Comparison of ENCODE assay signal across 9 cellular contexts in the genomic region with DNA sequence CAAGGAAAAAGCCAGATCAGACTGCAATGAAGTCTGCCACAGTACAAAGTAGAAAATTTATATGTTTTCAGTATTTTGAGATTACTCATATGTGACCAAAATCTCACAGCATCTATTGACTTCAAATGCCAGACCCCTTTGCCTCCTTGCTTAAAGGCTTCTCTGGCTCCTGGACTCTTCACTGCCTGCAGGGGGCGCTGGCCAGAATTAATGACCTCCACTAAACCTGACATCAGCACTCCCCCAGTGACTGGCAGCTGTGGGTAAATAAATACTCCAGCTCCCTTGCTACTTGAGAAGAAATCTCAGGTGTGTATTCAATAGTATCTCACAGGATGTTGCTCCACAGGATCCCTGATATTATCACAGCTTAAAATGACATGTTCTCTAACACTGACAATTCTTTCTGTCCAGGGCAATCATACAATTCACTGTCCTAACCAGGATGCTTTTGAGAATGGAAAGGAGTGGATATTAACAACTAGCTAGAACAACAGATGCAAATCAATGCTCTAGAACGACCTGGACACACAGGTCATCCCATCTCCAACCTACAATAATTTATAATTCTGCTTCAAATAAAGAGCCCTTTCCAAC. TPM values are rescaled to one million over a fixed set of nuclear protein-coding genes. Genes with fewer than 3 reads are reported as not detected.
A peak's percentile ranks its signal among the peaks of the same experiment; 100 is the strongest.
DNase-seq lines count a peak whose midpoint lies in the region; ATAC-seq and TF ChIP-seq lines count a peak whose summit lies in the region.
"Had no signal": no experiment of that assay in that cellular context is flagged by ENCODE, and none has a peak within 500 bp of the region (broad histone marks: within the 10 kb centered on the region; RNA-seq: fewer than 3 reads in every experiment).

No MANE protein-coding gene starts in this region.

- no peak overlapping the region for H2AFZ ChIP-seq in MM.1S (ENCODE audit: low read length)
- no peak overlapping the region for H2AFZ ChIP-seq in SK-N-SH (ENCODE audit: low read depth)

- H3K9ac ChIP-seq in MM.1S (ENCODE audit: low read length) (no peak overlapping the region), SK-N-SH (no peak overlapping the region)

- no peak for TF ChIP-seq EP300 in SK-N-SH (IDR thresholded peaks at IDR 0.05; ENCODE audit: borderline replicate concordance in 1 of 2, low read depth in 1 of 2, low read length in 1 of 2)

- no peaks in the 10 kb centered on the region for H4K20me1 ChIP-seq in DOHH2 (ENCODE audit: control insufficient read depth, insufficient read depth, low read depth, low read length)
- H4K20me1 ChIP-seq in MM.1S (ENCODE audit: insufficient read depth, low read length): no peaks in the 10 kb centered on the region
- no peaks in the 10 kb centered on the region for H4K20me1 ChIP-seq in SK-N-SH (ENCODE audit: insufficient read depth)

- H3K79me2 ChIP-seq in DOHH2 (ENCODE audit: control insufficient read depth, low read length) (peaks cover 28% of the 10 kb centered on the region), MM.1S (ENCODE audit: low read length) (peaks cover 39% of the 10 kb centered on the region), SK-N-SH (ENCODE audit: insufficient read depth) (peaks cover 34% of the 10 kb centered on the region)

- no peak for ATAC-seq in HG02759 (IDR thresholded peaks at IDR 0.05; ENCODE audit: unreplicated experiment)

- H3K9me3 Mint-ChIP-seq in activated naive CD4-positive, alpha-beta T cell treated with anti-CD3 and anti-CD28 coated beads, Interleukin-2, amount 50 U/mL, for 24 hours: no peaks in the 10 kb centered on the region

- H3K9me3 ChIP-seq in DOHH2 (ENCODE audit: control insufficient read depth, insufficient read depth, low read length): no peaks in the 10 kb centered on the region
- no peaks in the 10 kb centered on the region for H3K9me3 ChIP-seq in MM.1S (replicated peaks; ENCODE audit: insufficient read depth, low read length)
- H3K9me3 ChIP-seq in SK-N-SH: no peaks in the 10 kb centered on the region

- H3K9me2 ChIP-seq in DOHH2 (replicated peaks; ENCODE audit: control insufficient read depth, low read length): no peaks in the 10 kb centered on the region
- no peaks in the 10 kb centered on the region for H3K9me2 ChIP-seq in MM.1S (replicated peaks; ENCODE audit: insufficient read depth, low read length)
- no peaks in the 10 kb centered on the region for H3K9me2 ChIP-seq in SK-N-SH

- no peak overlapping the region for H3K4me2 ChIP-seq in DOHH2 (ENCODE audit: low read length)
- H3K4me2 ChIP-seq in MM.1S (ENCODE audit: low read depth, low read length): no peak overlapping the region
- H3K4me2 ChIP-seq in SK-N-SH: no peak overlapping the region

- CTCF ChIA-PET in SK-N-SH (lab: Yijun Ruan, JAX): interaction anchor here (0.6 to 3.7 kb wide), 24 partner anchors 8 to 247 kb away, joined by 3 to 35 read pairs (median 4); partner anchors contain the start of genes CNTD1, COA3 and WNK4

- H3K4me1 ChIP-seq in DOHH2 (ENCODE audit: control insufficient read depth, low read length) (peaks cover 16% of the 10 kb centered on the region), MM.1S (ENCODE audit: low read length) (0 out of 2 replicates have a peak, but pooled peaks cover 4% of the 10 kb centered on the region), SK-N-SH (ENCODE audit: control insufficient read depth in 1 of 2, insufficient read depth in 2 of 2, low read depth in 1 of 2, low read length in 1 of 2) (peaks cover 7 to 11% of the 10 kb centered on the region in 2 experiments)

- peaks cover 17% of the 10 kb centered on the region for H3K36me3 Mint-ChIP-seq in activated naive CD4-positive, alpha-beta T cell treated with anti-CD3 and anti-CD28 coated beads, Interleukin-2, amount 50 U/mL, for 24 hours

- POLR2A ChIA-PET in SK-N-SH (lab: Yijun Ruan, JAX): interaction anchor here (1.0 kb wide), 1 partner anchor 10 kb away, joined by 3 read pairs; no protein-coding TSS in a partner anchor

- H3K4me3 ChIP-seq in DOHH2 (ENCODE audit: low read length): no peak overlapping the region
- no peak overlapping the region for H3K4me3 ChIP-seq in MM.1S (ENCODE audit: low read length)
- H3K4me3 ChIP-seq in SK-N-SH (ENCODE audit: low read depth in 2 of 2, low read length in 1 of 2): peak overlapping the region in 1 of 2 experiments; percentile 27; a peak in 1 of 4 replicates
- H3K4me3 ChIP-seq: SK-N-MC had no signal

- WGBS in SK-N-SH (ENCODE audit: low lambda C conversion rate): 0% methylated on average over 2 of the region's 2 CpGs

- H3K27me3 Mint-ChIP-seq in activated naive CD4-positive, alpha-beta T cell treated with anti-CD3 and anti-CD28 coated beads, Interleukin-2, amount 50 U/mL, for 24 hours: no peaks in the 10 kb centered on the region

- peak; percentile 92 for TF ChIP-seq CTCF in DOHH2 (IDR thresholded peaks at IDR 0.05; ENCODE audit: low read depth, low read length, poor library complexity, severe bottlenecking)
- TF ChIP-seq CTCF in MM.1S (IDR thresholded peaks at IDR 0.05; ENCODE audit: low read length): peak; percentile 81
- TF ChIP-seq CTCF in SK-N-SH (IDR thresholded peaks at IDR 0.05): peak; percentile 89

- peaks cover 3% of the 10 kb centered on the region for H3F3A ChIP-seq in DOHH2 (ENCODE audit: control insufficient read depth, insufficient read depth)
- H3F3A ChIP-seq in MM.1S (ENCODE audit: insufficient read depth, low read length): peaks cover 6% of the 10 kb centered on the region; the same call in 1 of the 2 replicates
- peaks cover 55% of the 10 kb centered on the region for H3F3A ChIP-seq in SK-N-SH (replicated peaks; ENCODE audit: insufficient read depth)

- H3K36me3 ChIP-seq in DOHH2 (ENCODE audit: control insufficient read depth, low read length) (peaks cover 62% of the 10 kb centered on the region), MM.1S (replicated peaks; ENCODE audit: insufficient read depth, low read length) (peaks cover 7% of the 10 kb centered on the region), SK-N-SH (replicated peaks in 1 of 2; ENCODE audit: control insufficient read depth in 1 of 2, insufficient read depth in 2 of 2, low read length in 1 of 2) (peaks cover 55 to 67% of the 10 kb centered on the region in 2 experiments)

- peaks cover 32% of the 10 kb centered on the region for H3K4me1 Mint-ChIP-seq in activated naive CD4-positive, alpha-beta T cell treated with anti-CD3 and anti-CD28 coated beads, Interleukin-2, amount 50 U/mL, for 24 hours

- peak overlapping the region; percentile 5 for H3K4me3 Mint-ChIP-seq in activated naive CD4-positive, alpha-beta T cell treated with anti-CD3 and anti-CD28 coated beads, Interleukin-2, amount 50 U/mL, for 24 hours

- DNase-seq in MM.1S (peak; percentile 76), SK-N-SH (peak; percentile 70), hepatic stellate cell (ENCODE audit: low spot score) (peak; percentile 27), superior temporal gyrus (ENCODE audit: extremely low spot score) (no peak)
- DNase-seq in stimulated activated CD4-positive, alpha-beta T cell treated with anti-CD3 and anti-CD28 coated beads, Interleukin-4, amount 100 ng/mL, for 4 hours: peak; percentile 50 to 59

- peak overlapping the region; percentile 65 for H3K27ac Mint-ChIP-seq in activated naive CD4-positive, alpha-beta T cell treated with anti-CD3 and anti-CD28 coated beads, Interleukin-2, amount 50 U/mL, for 24 hours

- H3K27me3 ChIP-seq in DOHH2 (ENCODE audit: control insufficient read depth, low read length) (no peaks in the 10 kb centered on the region), MM.1S (replicated peaks; ENCODE audit: insufficient read depth, low read length) (no peaks in the 10 kb centered on the region), SK-N-SH (ENCODE audit: insufficient read depth) (no peaks in the 10 kb centered on the region)

- H3K27ac ChIP-seq in DOHH2 (ENCODE audit: low read depth, low read length) (no peak overlapping the region), MM.1S (ENCODE audit: low read length) (no peak overlapping the region), SK-N-SH (ENCODE audit: low read depth in 2 of 2, low read length in 1 of 2) (no peak overlapping the region)
- H3K27ac ChIP-seq: SK-N-MC had no signal

- TF ChIP-seq RAD21 in SK-N-SH (IDR thresholded peaks at IDR 0.05; ENCODE audit: low read length): peak; percentile 40

TF ChIP-seq in SK-N-SH, 30 proteins besides CTCF, POLR2A, EP300 and RAD21:
- TF ChIP-seq SMC3 (IDR thresholded peaks at IDR 0.05; ENCODE audit: low read depth, low read length) (peak; percentile 42), ELF1 (IDR thresholded peaks at IDR 0.05) (no peak), TEAD4 (IDR thresholded peaks at IDR 0.05; ENCODE audit: borderline replicate concordance, insufficient read depth) (no peak), NFIC (IDR thresholded peaks at IDR 0.05; ENCODE audit: borderline replicate concordance) (no peak), POLR2AphosphoS5 (IDR thresholded peaks at IDR 0.05; ENCODE audit: low read depth, low read length) (no peak)
- TF ChIP-seq, protein P1, sequence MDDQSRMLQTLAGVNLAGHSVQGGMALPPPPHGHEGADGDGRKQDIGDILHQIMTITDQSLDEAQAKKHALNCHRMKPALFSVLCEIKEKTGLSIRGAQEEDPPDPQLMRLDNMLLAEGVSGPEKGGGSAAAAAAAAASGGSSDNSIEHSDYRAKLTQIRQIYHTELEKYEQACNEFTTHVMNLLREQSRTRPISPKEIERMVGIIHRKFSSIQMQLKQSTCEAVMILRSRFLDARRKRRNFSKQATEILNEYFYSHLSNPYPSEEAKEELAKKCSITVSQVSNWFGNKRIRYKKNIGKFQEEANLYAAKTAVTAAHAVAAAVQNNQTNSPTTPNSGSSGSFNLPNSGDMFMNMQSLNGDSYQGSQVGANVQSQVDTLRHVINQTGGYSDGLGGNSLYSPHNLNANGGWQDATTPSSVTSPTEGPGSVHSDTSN (IDR thresholded peaks at IDR 0.05): peak; percentile 41; the same call in 1 of the 2 replicates

RNA-seq across cellular contexts. Expression of gene BECN1, which starts 4.0 kb away (rescaled TPM):
- 78.0 and 97.4 TPM in 2 replicates for polyA plus RNA-seq in SK-N-SH (2012; rRNA removed)
- polyA plus RNA-seq in SK-N-SH (2012; cell fraction: cytosol; rRNA removed): 101 and 109 TPM in 2 replicates
- 68.9 and 110 TPM in 2 replicates for polyA plus RNA-seq in SK-N-SH (2012; cell fraction: nucleus; rRNA removed)

RNA-seq across cellular contexts. Expression of gene PSME3, which starts 13.2 kb away (rescaled TPM):
- 139 and 152 TPM in 2 replicates for polyA plus RNA-seq in SK-N-SH (2012; rRNA removed)
- polyA plus RNA-seq in SK-N-SH (2012; cell fraction: cytosol; rRNA removed): 173 and 178 TPM in 2 replicates
- polyA plus RNA-seq in SK-N-SH (2012; cell fraction: nucleus; rRNA removed): 52.0 and 77.9 TPM in 2 replicates

RNA-seq across cellular contexts. Expression of gene CNTD1, which starts 21.4 kb away (rescaled TPM):
- polyA plus RNA-seq in SK-N-SH (2012; rRNA removed): 0.26 TPM in 1 of 2 replicates, not detected in the other
- polyA plus RNA-seq in SK-N-SH (2012; cell fraction: cytosol; rRNA removed): 0.10 and 0.30 TPM in 2 replicates
- 0.18 and 0.19 TPM in 2 replicates for polyA plus RNA-seq in SK-N-SH (2012; cell fraction: nucleus; rRNA removed)

RNA-seq across cellular contexts. Expression of gene COA3, which starts 21.5 kb away (rescaled TPM):
- polyA plus RNA-seq in SK-N-SH (2012; rRNA removed): 90.5 and 103 TPM in 2 replicates
- 91.5 and 93.2 TPM in 2 replicates for polyA plus RNA-seq in SK-N-SH (2012; cell fraction: cytosol; rRNA removed)
- 36.0 and 45.7 TPM in 2 replicates for polyA plus RNA-seq in SK-N-SH (2012; cell fraction: nucleus; rRNA removed)

RNA-seq across cellular contexts. Expression of gene AOC2, which starts 24.3 kb away (rescaled TPM):
- 0.24 and 0.33 TPM in 2 replicates for polyA plus RNA-seq in SK-N-SH (2012; rRNA removed)
- polyA plus RNA-seq in SK-N-SH (2012; cell fraction: cytosol; rRNA removed): 0.06 and 0.22 TPM in 2 replicates
- polyA plus RNA-seq in SK-N-SH (2012; cell fraction: nucleus; rRNA removed): 1.3 and 1.4 TPM in 2 replicates
